Comparison of ENCODE assay signal across 9 cellular contexts in genomic region chr7:44040493-44040891, GRCh38. TPM values are rescaled to one million over a fixed set of nuclear protein-coding genes. Genes with fewer than 3 reads are reported as not detected.
DNase-seq lines count a peak whose midpoint lies in the region; ATAC-seq lines count a peak whose summit lies in the region.
"Not testable (repeated sequence)": the region's sequence is repeated elsewhere in the genome, so short reads cannot be mapped to it uniquely, and the experiment has no call there.
"Had no signal": no experiment of that assay in that cellular context is flagged by ENCODE, and none has a peak within 500 bp of the region (broad histone marks: within the 10 kb centered on the region; RNA-seq: fewer than 3 reads in every experiment).

No MANE protein-coding gene starts in this region.

- H3K79me1 ChIP-seq in mesenchymal stem cell (replicated peaks; ENCODE audit: low read length, poor library complexity, severe bottlenecking) = not testable (repeated sequence)

- peak overlapping the region; percentile 71 to 88 (median 76) for H3K4me3 Mint-ChIP-seq in CD4-positive, alpha-beta memory T cell

- DNase-seq in CD4-positive, alpha-beta memory T cell = peak; percentile 70 to 79 (median 78)
- DNase-seq in NT2/D1 (ENCODE audit: low read depth, low spot score); mesenchymal stem cell: not testable (repeated sequence)
- peak; percentile 33 for DNase-seq in activated T-cell treated with anti-CD3 and anti-CD28 coated beads for 4 hours
- peak; percentile 50 for DNase-seq in effector CD4-positive, alpha-beta T cell
- peak; percentile 57 to 68 for DNase-seq in stimulated activated CD4-positive, alpha-beta T cell treated with anti-CD3 and anti-CD28 coated beads, Interleukin-4, amount 100 ng/mL, for 4 hours

- H2BK5ac ChIP-seq in mesenchymal stem cell (ENCODE audit: low read depth, low read length, poor library complexity, severe bottlenecking) = not testable (repeated sequence)

- H3K27me3 ChIP-seq in CD4-positive, alpha-beta memory T cell (ENCODE audit: insufficient read depth, low read length); mesenchymal stem cell (ENCODE audit: control insufficient read depth in 1 of 2, insufficient read depth in 1 of 2, low read length in 2 of 2): not testable (repeated sequence)
- peaks cover 18% of the 10 kb centered on the region for H3K27me3 ChIP-seq in NT2/D1 (ENCODE audit: insufficient read depth, insufficient read length)

- peaks cover 11 to 35% (median 20%) of the 10 kb centered on the region in 4 donors for H3K4me1 Mint-ChIP-seq in CD4-positive, alpha-beta memory T cell

- H3K9me3 Mint-ChIP-seq in CD4-positive, alpha-beta memory T cell = not testable (repeated sequence)

- peak overlapping the region in 1 of 2 donors; percentile 28 for H3K4me3 ChIP-seq in CD4-positive, alpha-beta memory T cell (ENCODE audit: low read length in 2 of 2)
- H3K4me3 ChIP-seq in NT2/D1 (ENCODE audit: insufficient read length, low read depth) = peak overlapping the region; percentile 15
- peak overlapping the region in 1 of 2 experiments; percentile 41 for H3K4me3 ChIP-seq in mesenchymal stem cell (ENCODE audit: insufficient read depth in 1 of 2, low read depth in 1 of 2, low read length in 2 of 2)

- not testable (repeated sequence) for H4K91ac ChIP-seq in mesenchymal stem cell (ENCODE audit: low read length)

- H2AFZ ChIP-seq in mesenchymal stem cell (ENCODE audit: low read depth, low read length) = not testable (repeated sequence)

- H3K36me3 ChIP-seq in CD4-positive, alpha-beta memory T cell (ENCODE audit: insufficient read depth, low read length); NT2/D1 (ENCODE audit: insufficient read depth, insufficient read length, low read length); mesenchymal stem cell (ENCODE audit: control insufficient read depth in 1 of 2, insufficient read depth in 2 of 2, low read depth in 1 of 2, low read length in 2 of 2): not testable (repeated sequence)

- H3K4me1 ChIP-seq in CD4-positive, alpha-beta memory T cell (ENCODE audit: insufficient read depth, low read length) = peaks cover 20% of the 10 kb centered on the region
- not testable (repeated sequence) for H3K4me1 ChIP-seq in NT2/D1 (ENCODE audit: insufficient read depth, insufficient read length)
- H3K4me1 ChIP-seq in mesenchymal stem cell (ENCODE audit: control insufficient read depth, insufficient read depth, low read depth, low read length) = peaks cover 12% of the 10 kb centered on the region

- intact Hi-C loops in CD4-positive, alpha-beta memory T cell (cut with micrococcal nuclease) = not testable (repeated sequence)

- H3K27ac ChIP-seq in CD4-positive, alpha-beta memory T cell (ENCODE audit: low read depth, low read length) = peak overlapping the region; percentile 54
- H3K27ac ChIP-seq in mesenchymal stem cell (ENCODE audit: low read length, poor library complexity, severe bottlenecking) = not testable (repeated sequence)

- not testable (repeated sequence) for H2BK120ac ChIP-seq in mesenchymal stem cell (ENCODE audit: low read depth, low read length)

- H3K9ac ChIP-seq in NT2/D1 (ENCODE audit: insufficient read length, low read depth) = peak overlapping the region; percentile 50
- not testable (repeated sequence) for H3K9ac ChIP-seq in mesenchymal stem cell (ENCODE audit: low read length)

- not testable (repeated sequence) for H3K27me3 Mint-ChIP-seq in CD4-positive, alpha-beta memory T cell

- not testable (repeated sequence) for H3K14ac ChIP-seq in mesenchymal stem cell (ENCODE audit: low read length in 2 of 2)

- H2BK12ac ChIP-seq in mesenchymal stem cell (ENCODE audit: low read length in 2 of 2) = not testable (repeated sequence)

- POLR2A ChIA-PET in CD4-positive, alpha-beta memory T cell (lab: Charles Lee; ENCODE audit: partially characterized antibody) = not testable (repeated sequence)

- not testable (repeated sequence) for H3K4ac ChIP-seq in mesenchymal stem cell (ENCODE audit: low read depth in 1 of 2, low read length in 2 of 2)

- H3K27ac Mint-ChIP-seq in CD4-positive, alpha-beta memory T cell = peak overlapping the region; percentile 44 to 87 (median 77)

- H2BK15ac ChIP-seq in mesenchymal stem cell (ENCODE audit: low read depth, poor library complexity, severe bottlenecking) = not testable (repeated sequence)

- H3K9me3 ChIP-seq in CD4-positive, alpha-beta memory T cell (ENCODE audit: control insufficient read depth in 1 of 2, low read length in 2 of 2); NT2/D1 (ENCODE audit: insufficient read depth, low read length); mesenchymal stem cell (ENCODE audit: control insufficient read depth, low read length): not testable (repeated sequence)

- H4K8ac ChIP-seq in mesenchymal stem cell (ENCODE audit: low read length) = peak overlapping the region; percentile 28

- CTCF ChIA-PET in CD4-positive, alpha-beta memory T cell (lab: Charles Lee; ENCODE audit: partially characterized antibody) = not testable (repeated sequence)

- WGBS in mesenchymal stem cell = 2% methylated on average over 9 of the region's 46 CpGs

- not testable (repeated sequence) for H3K23ac ChIP-seq in mesenchymal stem cell (ENCODE audit: low read length in 2 of 2)

- peaks cover 0 to 11% of the 10 kb centered on the region in 2 donors for H3K36me3 Mint-ChIP-seq in CD4-positive, alpha-beta memory T cell

- not testable (repeated sequence) for H2AK5ac ChIP-seq in mesenchymal stem cell (ENCODE audit: low read length, severe bottlenecking)

- H3K4me2 ChIP-seq in mesenchymal stem cell (ENCODE audit: low read length, poor library complexity, severe bottlenecking) = peak overlapping the region; percentile 20

- ATAC-seq in GM19463 (IDR thresholded peaks at IDR 0.05; ENCODE audit: unreplicated experiment) (peak; percentile 38), HG03342 (IDR thresholded peaks at IDR 0.05; ENCODE audit: unreplicated experiment) (peak; percentile 45)

- peak overlapping the region in 1 of 2 experiments; percentile 40 for H3K18ac ChIP-seq in mesenchymal stem cell (ENCODE audit: low read depth in 1 of 2, low read length in 2 of 2)

RNA-seq across cellular contexts. Expression of gene DBNL, which starts 4.0 kb away (rescaled TPM):
- 100 to 1,000 TPM; 157 to 166 TPM for total RNA-seq in CD4-positive, alpha-beta memory T cell
- polyA plus RNA-seq in CD4-positive, alpha-beta memory T cell = 100 to 1,000 TPM; 177 to 250 TPM
- polyA plus RNA-seq in mesenchymal stem cell (2013, experiment 1 of 2) = 51.9 TPM
- 52.3 TPM for polyA plus RNA-seq in mesenchymal stem cell (2013, experiment 2 of 2)

RNA-seq across cellular contexts. Expression of gene PGAM2, which starts 24.9 kb away (rescaled TPM):
- total RNA-seq in CD4-positive, alpha-beta memory T cell = 1 to 10 TPM; 1.1 to 1.5 TPM
- not detected for polyA plus RNA-seq in CD4-positive, alpha-beta memory T cell
- polyA plus RNA-seq in mesenchymal stem cell (2013, experiment 1 of 2) = not detected
- polyA plus RNA-seq in mesenchymal stem cell (2013, experiment 2 of 2) = not detected
- total RNA-seq: omental fat pad had no signal

RNA-seq across cellular contexts. Expression of gene POLM, which starts 41.8 kb away (rescaled TPM):
- total RNA-seq in CD4-positive, alpha-beta memory T cell = 10 to 100 TPM; 64.8 to 67.2 TPM
- 10 to 100 TPM in 1 of 2 donors, 1 to 10 TPM in 1; 8.0 to 18.2 TPM for polyA plus RNA-seq in CD4-positive, alpha-beta memory T cell
- 6.5 TPM for polyA plus RNA-seq in mesenchymal stem cell (2013, experiment 1 of 2)
- polyA plus RNA-seq in mesenchymal stem cell (2013, experiment 2 of 2) = 5.7 TPM

RNA-seq across cellular contexts. Expression of gene SPDYE1, which starts 42.8 kb away (rescaled TPM):
- under 1 TPM in 1 of 2 experiments, not detected in 1; 0.17 TPM for total RNA-seq in CD4-positive, alpha-beta memory T cell
- polyA plus RNA-seq in CD4-positive, alpha-beta memory T cell = under 1 TPM in 1 of 2 donors, not detected in 1; 0.49 TPM
- polyA plus RNA-seq in mesenchymal stem cell (2013, experiment 1 of 2) = not detected
- not detected for polyA plus RNA-seq in mesenchymal stem cell (2013, experiment 2 of 2)
- total RNA-seq: omental fat pad had no signal
